In the genomic region with DNA sequence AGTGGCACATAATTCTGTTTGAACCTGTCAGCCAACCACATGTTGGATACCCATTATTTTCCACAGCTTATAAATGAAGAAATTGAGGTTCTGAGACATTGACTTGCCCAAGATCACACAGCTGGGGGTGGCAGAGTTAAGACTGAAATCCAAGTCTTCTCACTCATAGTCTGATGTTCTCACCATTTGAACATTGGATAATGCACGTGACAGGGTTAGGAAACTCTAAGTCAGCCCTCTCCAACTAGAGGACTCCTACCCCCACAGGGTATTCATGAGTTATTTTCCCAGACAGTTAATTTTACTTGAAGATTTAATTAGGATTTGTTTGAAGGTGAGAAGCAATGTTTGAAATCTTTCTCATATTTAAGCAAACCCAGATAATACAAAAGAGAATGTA, we compare ENCODE assay signal across 1 cellular context.
TF ChIP-seq lines count a peak whose summit lies in the region.

No MANE protein-coding gene starts in this region.

TF ChIP-seq in GM12878, 131 proteins besides CTCF, POLR2A, EP300 and RAD21:
- TF ChIP-seq PML (IDR thresholded peaks at IDR 0.05; ENCODE audit: low read length), result no peak
- no peak for TF ChIP-seq POLR2AphosphoS2 (IDR thresholded peaks at IDR 0.05; ENCODE audit: low read depth, low read length)
- TF ChIP-seq, protein P1, sequence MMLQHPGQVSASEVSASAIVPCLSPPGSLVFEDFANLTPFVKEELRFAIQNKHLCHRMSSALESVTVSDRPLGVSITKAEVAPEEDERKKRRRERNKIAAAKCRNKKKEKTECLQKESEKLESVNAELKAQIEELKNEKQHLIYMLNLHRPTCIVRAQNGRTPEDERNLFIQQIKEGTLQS (IDR thresholded peaks at IDR 0.05; ENCODE audit: borderline replicate concordance, extremely low read depth, low read depth, low read length), result no peak
- TF ChIP-seq CBX3 (IDR thresholded peaks at IDR 0.05; ENCODE audit: borderline replicate concordance, low read depth), result no peak
- no peak for TF ChIP-seq PAX8 (IDR thresholded peaks at IDR 0.05)
- TF ChIP-seq IRF4 (IDR thresholded peaks at IDR 0.05; ENCODE audit: low read depth, low read length), result no peak
- TF ChIP-seq, protein P2, sequence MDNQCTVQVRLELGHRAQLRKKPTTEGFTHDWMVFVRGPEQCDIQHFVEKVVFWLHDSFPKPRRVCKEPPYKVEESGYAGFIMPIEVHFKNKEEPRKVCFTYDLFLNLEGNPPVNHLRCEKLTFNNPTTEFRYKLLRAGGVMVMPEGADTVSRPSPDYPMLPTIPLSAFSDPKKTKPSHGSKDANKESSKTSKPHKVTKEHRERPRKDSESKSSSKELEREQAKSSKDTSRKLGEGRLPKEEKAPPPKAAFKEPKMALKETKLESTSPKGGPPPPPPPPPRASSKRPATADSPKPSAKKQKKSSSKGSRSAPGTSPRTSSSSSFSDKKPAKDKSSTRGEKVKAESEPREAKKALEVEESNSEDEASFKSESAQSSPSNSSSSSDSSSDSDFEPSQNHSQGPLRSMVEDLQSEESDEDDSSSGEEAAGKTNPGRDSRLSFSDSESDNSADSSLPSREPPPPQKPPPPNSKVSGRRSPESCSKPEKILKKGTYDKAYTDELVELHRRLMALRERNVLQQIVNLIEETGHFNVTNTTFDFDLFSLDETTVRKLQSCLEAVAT (IDR thresholded peaks at IDR 0.05), result no peak
- TF ChIP-seq IKZF1 (conservative IDR thresholded peaks at IDR 0.05), result no peak
- TF ChIP-seq, protein P3, sequence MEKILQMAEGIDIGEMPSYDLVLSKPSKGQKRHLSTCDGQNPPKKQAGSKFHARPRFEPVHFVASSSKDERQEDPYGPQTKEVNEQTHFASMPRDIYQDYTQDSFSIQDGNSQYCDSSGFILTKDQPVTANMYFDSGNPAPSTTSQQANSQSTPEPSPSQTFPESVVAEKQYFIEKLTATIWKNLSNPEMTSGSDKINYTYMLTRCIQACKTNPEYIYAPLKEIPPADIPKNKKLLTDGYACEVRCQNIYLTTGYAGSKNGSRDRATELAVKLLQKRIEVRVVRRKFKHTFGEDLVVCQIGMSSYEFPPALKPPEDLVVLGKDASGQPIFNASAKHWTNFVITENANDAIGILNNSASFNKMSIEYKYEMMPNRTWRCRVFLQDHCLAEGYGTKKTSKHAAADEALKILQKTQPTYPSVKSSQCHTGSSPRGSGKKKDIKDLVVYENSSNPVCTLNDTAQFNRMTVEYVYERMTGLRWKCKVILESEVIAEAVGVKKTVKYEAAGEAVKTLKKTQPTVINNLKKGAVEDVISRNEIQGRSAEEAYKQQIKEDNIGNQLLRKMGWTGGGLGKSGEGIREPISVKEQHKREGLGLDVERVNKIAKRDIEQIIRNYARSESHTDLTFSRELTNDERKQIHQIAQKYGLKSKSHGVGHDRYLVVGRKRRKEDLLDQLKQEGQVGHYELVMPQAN (conservative IDR thresholded peaks at IDR 0.05), result no peak
- TF ChIP-seq HDGF (IDR thresholded peaks at IDR 0.05), result no peak
- no peak for TF ChIP-seq RCOR1 (conservative IDR thresholded peaks at IDR 0.05; ENCODE audit: low read depth, low read length)
- TF ChIP-seq PAX5 (IDR thresholded peaks at IDR 0.05; ENCODE audit: borderline replicate concordance, low read depth, low read length), result no peak
- TF ChIP-seq CREM (IDR thresholded peaks at IDR 0.05; ENCODE audit: low read depth), result no peak
